Comparison of ENCODE assay signal across 1 cellular context in the genomic region with DNA sequence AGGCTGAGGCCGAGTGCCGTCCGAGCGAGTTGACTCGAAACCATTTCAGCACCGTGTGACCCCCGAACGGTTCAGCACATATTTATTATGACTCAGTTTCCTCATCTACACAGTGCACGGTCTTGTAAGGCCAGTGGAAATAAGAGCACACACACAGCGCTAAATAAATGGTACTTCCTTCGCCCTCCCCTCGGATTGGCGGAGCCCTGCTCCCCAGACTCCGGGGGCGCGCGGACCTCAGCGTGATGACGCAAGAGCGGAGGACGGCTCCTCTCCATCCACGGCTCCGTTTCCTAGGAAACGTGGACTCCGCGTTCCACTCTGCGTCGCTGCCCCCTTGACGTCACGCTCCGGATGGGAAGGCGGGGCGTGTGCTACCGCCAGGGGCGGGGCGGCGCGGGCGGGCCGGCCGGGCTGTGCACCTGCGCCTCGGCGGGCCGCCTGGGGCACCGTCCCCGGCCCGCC.
TF ChIP-seq lines count a peak whose summit lies in the region.

A gene with protein sequence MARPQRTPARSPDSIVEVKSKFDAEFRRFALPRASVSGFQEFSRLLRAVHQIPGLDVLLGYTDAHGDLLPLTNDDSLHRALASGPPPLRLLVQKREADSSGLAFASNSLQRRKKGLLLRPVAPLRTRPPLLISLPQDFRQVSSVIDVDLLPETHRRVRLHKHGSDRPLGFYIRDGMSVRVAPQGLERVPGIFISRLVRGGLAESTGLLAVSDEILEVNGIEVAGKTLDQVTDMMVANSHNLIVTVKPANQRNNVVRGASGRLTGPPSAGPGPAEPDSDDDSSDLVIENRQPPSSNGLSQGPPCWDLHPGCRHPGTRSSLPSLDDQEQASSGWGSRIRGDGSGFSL (plus strand): TSS at position 397 of the 465 bp plus-strand sequence. CDS start 79 bp downstream, outside the sequence.

TF ChIP-seq in HepG2, 621 proteins besides CTCF, POLR2A, EP300 and RAD21 (continued from another document):
- TF ChIP-seq, protein P1, sequence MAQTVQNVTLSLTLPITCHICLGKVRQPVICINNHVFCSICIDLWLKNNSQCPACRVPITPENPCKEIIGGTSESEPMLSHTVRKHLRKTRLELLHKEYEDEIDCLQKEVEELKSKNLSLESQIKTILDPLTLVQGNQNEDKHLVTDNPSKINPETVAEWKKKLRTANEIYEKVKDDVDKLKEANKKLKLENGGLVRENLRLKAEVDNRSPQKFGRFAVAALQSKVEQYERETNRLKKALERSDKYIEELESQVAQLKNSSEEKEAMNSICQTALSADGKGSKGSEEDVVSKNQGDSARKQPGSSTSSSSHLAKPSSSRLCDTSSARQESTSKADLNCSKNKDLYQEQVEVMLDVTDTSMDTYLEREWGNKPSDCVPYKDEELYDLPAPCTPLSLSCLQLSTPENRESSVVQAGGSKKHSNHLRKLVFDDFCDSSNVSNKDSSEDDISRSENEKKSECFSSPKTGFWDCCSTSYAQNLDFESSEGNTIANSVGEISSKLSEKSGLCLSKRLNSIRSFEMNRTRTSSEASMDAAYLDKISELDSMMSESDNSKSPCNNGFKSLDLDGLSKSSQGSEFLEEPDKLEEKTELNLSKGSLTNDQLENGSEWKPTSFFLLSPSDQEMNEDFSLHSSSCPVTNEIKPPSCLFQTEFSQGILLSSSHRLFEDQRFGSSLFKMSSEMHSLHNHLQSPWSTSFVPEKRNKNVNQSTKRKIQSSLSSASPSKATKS (CRISPR knock-in tag; IDR thresholded peaks at IDR 0.05) = no peak
- TF ChIP-seq JDP2 (CRISPR knock-in tag; IDR thresholded peaks at IDR 0.05; ENCODE audit: borderline replicate concordance) (no peak), ZNF224 (CRISPR knock-in tag; IDR thresholded peaks at IDR 0.05) (no peak), SALL2 (CRISPR knock-in tag; IDR thresholded peaks at IDR 0.05) (no peak), TBX3 (IDR thresholded peaks at IDR 0.05; ENCODE audit: borderline replicate concordance) (no peak), CCDC6 (CRISPR knock-in tag; IDR thresholded peaks at IDR 0.05) (0 out of 2 replicates have a peak, but pooled peaks have one; percentile 9), ZNF777 (CRISPR knock-in tag; IDR thresholded peaks at IDR 0.05) (no peak; the same call in 1 of the 2 replicates), PHF8 (CRISPR knock-in tag; IDR thresholded peaks at IDR 0.05) (no peak), ZNF556 (CRISPR knock-in tag; IDR thresholded peaks at IDR 0.05; ENCODE audit: borderline replicate concordance) (no peak), MAZ (IDR thresholded peaks at IDR 0.05; ENCODE audit: borderline replicate concordance, low read depth, low read length) (peak; percentile 39; the same call in 1 of the 2 replicates), MAZ (CRISPR knock-in tag; IDR thresholded peaks at IDR 0.05; ENCODE audit: low read depth) (peak; percentile 48; the same call in 1 of the 2 replicates), SAP130 (CRISPR knock-in tag; IDR thresholded peaks at IDR 0.05; ENCODE audit: low read depth) (peak; percentile 96), JUNB (CRISPR knock-in tag; IDR thresholded peaks at IDR 0.05; ENCODE audit: borderline replicate concordance) (no peak), SRSF4 (IDR thresholded peaks at IDR 0.05; ENCODE audit: low read depth, low read length, poor library complexity, severe bottlenecking) (no peak), ZNF350 (CRISPR knock-in tag; IDR thresholded peaks at IDR 0.05; ENCODE audit: borderline replicate concordance, low read depth) (0 out of 2 replicates have a peak, but pooled peaks have one; percentile 38), ZNF317 (CRISPR knock-in tag; IDR thresholded peaks at IDR 0.05) (no peak), NCOA2 (CRISPR knock-in tag; IDR thresholded peaks at IDR 0.05) (no peak)
- TF ChIP-seq, protein P2, sequence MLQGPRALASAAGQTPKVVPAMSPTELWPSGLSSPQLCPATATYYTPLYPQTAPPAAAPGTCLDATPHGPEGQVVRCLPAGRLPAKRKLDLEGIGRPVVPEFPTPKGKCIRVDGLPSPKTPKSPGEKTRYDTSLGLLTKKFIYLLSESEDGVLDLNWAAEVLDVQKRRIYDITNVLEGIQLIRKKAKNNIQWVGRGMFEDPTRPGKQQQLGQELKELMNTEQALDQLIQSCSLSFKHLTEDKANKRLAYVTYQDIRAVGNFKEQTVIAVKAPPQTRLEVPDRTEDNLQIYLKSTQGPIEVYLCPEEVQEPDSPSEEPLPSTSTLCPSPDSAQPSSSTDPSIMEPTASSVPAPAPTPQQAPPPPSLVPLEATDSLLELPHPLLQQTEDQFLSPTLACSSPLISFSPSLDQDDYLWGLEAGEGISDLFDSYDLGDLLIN (CRISPR knock-in tag; IDR thresholded peaks at IDR 0.05; ENCODE audit: borderline replicate concordance) = peak; percentile 1; the same call in 1 of the 2 replicates
- TF ChIP-seq, protein P3, sequence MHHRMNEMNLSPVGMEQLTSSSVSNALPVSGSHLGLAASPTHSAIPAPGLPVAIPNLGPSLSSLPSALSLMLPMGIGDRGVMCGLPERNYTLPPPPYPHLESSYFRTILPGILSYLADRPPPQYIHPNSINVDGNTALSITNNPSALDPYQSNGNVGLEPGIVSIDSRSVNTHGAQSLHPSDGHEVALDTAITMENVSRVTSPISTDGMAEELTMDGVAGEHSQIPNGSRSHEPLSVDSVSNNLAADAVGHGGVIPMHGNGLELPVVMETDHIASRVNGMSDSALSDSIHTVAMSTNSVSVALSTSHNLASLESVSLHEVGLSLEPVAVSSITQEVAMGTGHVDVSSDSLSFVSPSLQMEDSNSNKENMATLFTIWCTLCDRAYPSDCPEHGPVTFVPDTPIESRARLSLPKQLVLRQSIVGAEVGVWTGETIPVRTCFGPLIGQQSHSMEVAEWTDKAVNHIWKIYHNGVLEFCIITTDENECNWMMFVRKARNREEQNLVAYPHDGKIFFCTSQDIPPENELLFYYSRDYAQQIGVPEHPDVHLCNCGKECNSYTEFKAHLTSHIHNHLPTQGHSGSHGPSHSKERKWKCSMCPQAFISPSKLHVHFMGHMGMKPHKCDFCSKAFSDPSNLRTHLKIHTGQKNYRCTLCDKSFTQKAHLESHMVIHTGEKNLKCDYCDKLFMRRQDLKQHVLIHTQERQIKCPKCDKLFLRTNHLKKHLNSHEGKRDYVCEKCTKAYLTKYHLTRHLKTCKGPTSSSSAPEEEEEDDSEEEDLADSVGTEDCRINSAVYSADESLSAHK (CRISPR knock-in tag; IDR thresholded peaks at IDR 0.05; ENCODE audit: borderline replicate concordance) = no peak
- TF ChIP-seq, protein P4, sequence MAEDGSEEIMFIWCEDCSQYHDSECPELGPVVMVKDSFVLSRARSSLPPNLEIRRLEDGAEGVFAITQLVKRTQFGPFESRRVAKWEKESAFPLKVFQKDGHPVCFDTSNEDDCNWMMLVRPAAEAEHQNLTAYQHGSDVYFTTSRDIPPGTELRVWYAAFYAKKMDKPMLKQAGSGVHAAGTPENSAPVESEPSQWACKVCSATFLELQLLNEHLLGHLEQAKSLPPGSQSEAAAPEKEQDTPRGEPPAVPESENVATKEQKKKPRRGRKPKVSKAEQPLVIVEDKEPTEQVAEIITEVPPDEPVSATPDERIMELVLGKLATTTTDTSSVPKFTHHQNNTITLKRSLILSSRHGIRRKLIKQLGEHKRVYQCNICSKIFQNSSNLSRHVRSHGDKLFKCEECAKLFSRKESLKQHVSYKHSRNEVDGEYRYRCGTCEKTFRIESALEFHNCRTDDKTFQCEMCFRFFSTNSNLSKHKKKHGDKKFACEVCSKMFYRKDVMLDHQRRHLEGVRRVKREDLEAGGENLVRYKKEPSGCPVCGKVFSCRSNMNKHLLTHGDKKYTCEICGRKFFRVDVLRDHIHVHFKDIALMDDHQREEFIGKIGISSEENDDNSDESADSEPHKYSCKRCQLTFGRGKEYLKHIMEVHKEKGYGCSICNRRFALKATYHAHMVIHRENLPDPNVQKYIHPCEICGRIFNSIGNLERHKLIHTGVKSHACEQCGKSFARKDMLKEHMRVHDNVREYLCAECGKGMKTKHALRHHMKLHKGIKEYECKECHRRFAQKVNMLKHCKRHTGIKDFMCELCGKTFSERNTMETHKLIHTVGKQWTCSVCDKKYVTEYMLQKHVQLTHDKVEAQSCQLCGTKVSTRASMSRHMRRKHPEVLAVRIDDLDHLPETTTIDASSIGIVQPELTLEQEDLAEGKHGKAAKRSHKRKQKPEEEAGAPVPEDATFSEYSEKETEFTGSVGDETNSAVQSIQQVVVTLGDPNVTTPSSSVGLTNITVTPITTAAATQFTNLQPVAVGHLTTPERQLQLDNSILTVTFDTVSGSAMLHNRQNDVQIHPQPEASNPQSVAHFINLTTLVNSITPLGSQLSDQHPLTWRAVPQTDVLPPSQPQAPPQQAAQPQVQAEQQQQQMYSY (CRISPR knock-in tag; IDR thresholded peaks at IDR 0.05) = no peak
TF ChIP-seq in HepG2: peak in this region for 134.
